1 cellular context compared by ENCODE assay signal in the genomic region with DNA sequence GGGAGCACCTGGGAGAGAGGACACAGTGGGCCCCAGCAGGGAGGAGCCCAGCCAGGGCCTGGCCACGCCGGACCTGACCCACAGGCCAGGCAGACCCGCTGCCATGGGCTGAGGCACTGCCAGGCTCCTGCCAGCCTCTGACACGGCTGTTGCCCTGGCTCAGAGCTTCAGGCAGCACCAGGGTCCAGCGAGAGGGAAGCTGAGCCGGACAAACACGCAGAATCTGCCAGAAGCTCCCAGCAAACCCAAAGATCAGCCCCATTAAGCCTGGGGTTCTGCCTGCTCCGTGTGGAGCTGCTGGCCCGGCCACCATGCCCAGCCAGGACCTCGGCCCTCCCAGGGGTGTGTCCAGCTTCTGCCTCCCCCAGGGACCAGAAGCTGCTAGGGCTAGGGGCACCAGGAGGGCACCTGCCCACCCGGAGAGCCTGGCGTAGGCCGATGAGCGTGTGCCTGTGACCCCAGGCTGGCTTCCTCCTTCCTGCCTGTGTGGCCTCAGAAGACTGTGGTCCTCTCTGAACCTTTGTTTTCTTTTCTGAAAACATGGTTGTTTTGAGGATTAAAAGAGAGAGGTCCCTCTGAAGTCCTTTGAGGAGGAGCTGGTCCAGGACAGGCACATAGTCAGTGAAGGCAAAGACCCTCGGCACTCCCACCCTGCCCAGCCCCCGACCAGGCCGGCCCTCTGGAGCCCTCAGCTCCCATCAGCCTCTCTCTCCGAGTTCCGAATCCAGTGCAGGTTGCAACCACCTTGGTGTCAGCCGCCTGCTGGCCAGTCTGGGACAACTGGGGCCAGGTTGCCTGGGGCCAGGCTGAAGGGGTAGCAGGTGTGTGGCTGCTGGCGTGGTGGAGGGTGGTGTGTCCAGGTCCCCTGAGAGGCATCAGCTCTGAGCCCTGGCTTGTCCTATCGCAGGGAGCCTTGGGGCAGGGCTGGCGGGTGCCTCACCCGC.
TF ChIP-seq lines count a peak whose summit lies in the region.

No MANE protein-coding gene starts in this region.

TF ChIP-seq in H1, 55 proteins besides CTCF, POLR2A, EP300 and RAD21:
- TF ChIP-seq RFX5 (IDR thresholded peaks at IDR 0.05; ENCODE audit: borderline replicate concordance, low read depth, low read length) (no peak), GABPA (IDR thresholded peaks at IDR 0.05; ENCODE audit: borderline replicate concordance, insufficient read depth, low read length) (peak; percentile 21; the same call in 1 of the 2 replicates)
